ENCODE assay signal across 9 cellular contexts in genomic region chr5:120464627-120465280, GRCh38. TPM values are rescaled to one million over a fixed set of nuclear protein-coding genes. Genes with fewer than 3 reads are reported as not detected.
A peak's percentile ranks its signal among the peaks of the same experiment; 100 is the strongest.
DNase-seq lines count a peak whose midpoint lies in the region; ATAC-seq, FAIRE-seq and TF ChIP-seq lines count a peak whose summit lies in the region.
"Had no signal": no experiment of that assay in that cellular context is flagged by ENCODE, and none has a peak within 500 bp of the region (broad histone marks: within the 10 kb centered on the region; RNA-seq: fewer than 3 reads in every experiment).

No MANE protein-coding gene starts in this region.

- no peaks in the 10 kb centered on the region for H3K9me3 ChIP-seq in colonic mucosa
- H3K9me3 ChIP-seq in HepG2 (ENCODE audit: low read length), result no peaks in the 10 kb centered on the region
- no peaks in the 10 kb centered on the region for H3K9me3 ChIP-seq in suprapubic skin
- H3K9me3 ChIP-seq in CD8-positive, alpha-beta memory T cell (ENCODE audit: low read length), result no peaks in the 10 kb centered on the region

- H3K4me3 Mint-ChIP-seq in CD8-positive, alpha-beta memory T cell, result peak overlapping the region in 2 of 7 donors; percentile 19 to 50

- TF ChIP-seq CTCF in colonic mucosa (IDR thresholded peaks at IDR 0.05) (no peak), HepG2 (CRISPR knock-in tag; IDR thresholded peaks at IDR 0.05) (no peak), suprapubic skin (IDR thresholded peaks at IDR 0.05) (no peak)

- H3K27me3 Mint-ChIP-seq in CD8-positive, alpha-beta memory T cell, result peaks cover 33 to 44% of the 10 kb centered on the region in 2 donors

- 16% methylated on average over 18 of the region's 24 CpGs for WGBS in HepG2 (ENCODE audit: low lambda C conversion rate)
- under 1% methylated on average over 20 of the region's 24 CpGs for WGBS in suprapubic skin

- ATAC-seq in HepG2, result peak; percentile 59

- no peak for TF ChIP-seq RAD21 in HepG2 (CRISPR knock-in tag; IDR thresholded peaks at IDR 0.05)

- peaks cover 0 to 4% (median 0%) of the 10 kb centered on the region in 3 donors for H3K36me3 Mint-ChIP-seq in CD8-positive, alpha-beta memory T cell

- no peak overlapping the region for H3K27ac Mint-ChIP-seq in CD8-positive, alpha-beta memory T cell

- H3K36me3 ChIP-seq in colonic mucosa (no peaks in the 10 kb centered on the region), HepG2 (replicated peaks in 1 of 2; ENCODE audit: control insufficient read depth in 1 of 2, insufficient read depth in 2 of 2, low read length in 2 of 2) (no peaks in the 10 kb centered on the region), suprapubic skin (no peaks in the 10 kb centered on the region)
- no peaks in the 10 kb centered on the region for H3K36me3 ChIP-seq in CD8-positive, alpha-beta memory T cell (ENCODE audit: insufficient read depth, low read length)
- H3K36me3 ChIP-seq: BLaER1 treated with 17β-estradiol and CSF1 and Interleukin-3, amounts not matched to agents 10 nM and 100 nM had no signal

- CTCF ChIA-PET in HepG2 (lab: Yijun Ruan, JAX; ENCODE audit: low intra/inter-chr PET ratio, low total read pairs), result no interaction called here
- CTCF ChIA-PET in CD8-positive, alpha-beta memory T cell (lab: Charles Lee), result no interaction called here

- in situ Hi-C loops in HepG2 (cut with HindIII; ENCODE audit: extremely low pct_ligation_motif_present, low pct_unique_long_range_greater_than_20kb), result no loop called here

- H2AFZ ChIP-seq in HepG2 (ENCODE audit: low read length), result peak overlapping the region; percentile 42

- H4K20me1 ChIP-seq in HepG2 (ENCODE audit: insufficient read depth, low read length), result no peaks in the 10 kb centered on the region
- H4K20me1 ChIP-seq: BLaER1 treated with 17β-estradiol and CSF1 and Interleukin-3, amounts not matched to agents 10 nM and 100 nM had no signal

- H3K9me3 Mint-ChIP-seq in CD8-positive, alpha-beta memory T cell, result peaks cover 0 to 8% (median 2%) of the 10 kb centered on the region in 5 donors

- no peak for TF ChIP-seq EP300 in HepG2 (IDR thresholded peaks at IDR 0.05; ENCODE audit: low read depth in 2 of 2, low read length in 2 of 2)
- TF ChIP-seq EP300 in HepG2 (CRISPR knock-in tag; IDR thresholded peaks at IDR 0.05; ENCODE audit: borderline replicate concordance), result no peak
- TF ChIP-seq EP300 in suprapubic skin (IDR thresholded peaks at IDR 0.05), result no peak

- peak in 2 of 3 experiments; percentile 29 to 38 for DNase-seq in NCI-H1417 (lab: John Stamatoyannopoulos, UW)
- no peak for DNase-seq in NCI-H1417 treated with DMSO at 0.1 percent for 48 hours (lab: John Stamatoyannopoulos, UW)
- DNase-seq in NOMO-1 treated with dmso at 0.1 percent for 144 hours (lab: John Stamatoyannopoulos, UW; ENCODE audit: unreplicated experiment), result peak; percentile 9
- DNase-seq in colonic mucosa, result peak; percentile 25
- DNase-seq in HepG2 (ENCODE audit: low spot score), result no peak
- DNase-seq in suprapubic skin (ENCODE audit: low spot score in 2 of 2), result peak; percentile 76 to 78
- no peak for DNase-seq in KG1 (lab: John Stamatoyannopoulos, UW)
- no peak for DNase-seq in CD8-positive, alpha-beta memory T cell

- H3K9ac ChIP-seq in colonic mucosa (ENCODE audit: low read depth in 2 of 2, low read length in 2 of 2) (peak overlapping the region in 1 of 2 donors; percentile 34), HepG2 (ENCODE audit: insufficient read depth, low read depth, low read length) (no peak overlapping the region)

- TF ChIP-seq POLR2A in HepG2 (IDR thresholded peaks at IDR 0.05; ENCODE audit: insufficient read depth in 1 of 2, low read depth in 2 of 2, low read length in 2 of 2) (no peak), suprapubic skin (IDR thresholded peaks at IDR 0.05) (no peak)

- peaks cover 0 to 7% (median 2%) of the 10 kb centered on the region in 3 donors for H3K4me1 Mint-ChIP-seq in CD8-positive, alpha-beta memory T cell

- H3K4me1 ChIP-seq in colonic mucosa (no peaks in the 10 kb centered on the region), HepG2 (ENCODE audit: insufficient read depth, low read length) (peaks cover 16% of the 10 kb centered on the region; the same call in 1 of the 2 replicates), suprapubic skin (peaks cover 27% of the 10 kb centered on the region)
- H3K4me1 ChIP-seq in CD8-positive, alpha-beta memory T cell (ENCODE audit: insufficient read depth, low read length), result no peaks in the 10 kb centered on the region

- H3K4me2 ChIP-seq in HepG2 (ENCODE audit: low read depth, low read length), result peak overlapping the region; percentile 71

- H3K4me3 ChIP-seq in colonic mucosa (peak overlapping the region; percentile 24), HepG2 (replicated peaks in 1 of 3; ENCODE audit: insufficient read depth in 1 of 3, low read depth in 2 of 3, low read length in 3 of 3) (peak overlapping the region in 1 of 3 experiments; percentile 66; a peak in 3 of 6 replicates), suprapubic skin (peak overlapping the region; percentile 64)
- H3K4me3 ChIP-seq in CD8-positive, alpha-beta memory T cell (ENCODE audit: low read length), result no peak overlapping the region
- H3K4me3 ChIP-seq: BLaER1 treated with 17β-estradiol and CSF1 and Interleukin-3, amounts not matched to agents 10 nM and 100 nM had no signal

- H3K27me3 ChIP-seq in colonic mucosa (peaks cover 15% of the 10 kb centered on the region), HepG2 (ENCODE audit: control insufficient read depth in 1 of 2, insufficient read depth in 2 of 2, low read length in 2 of 2) (peaks cover 4 to 29% of the 10 kb centered on the region in 2 experiments), suprapubic skin (peaks cover 23% of the 10 kb centered on the region)
- peaks cover 4% of the 10 kb centered on the region for H3K27me3 ChIP-seq in CD8-positive, alpha-beta memory T cell (ENCODE audit: insufficient read depth, low read length, poor library complexity, severe bottlenecking)
- H3K27me3 ChIP-seq: BLaER1 treated with 17β-estradiol and CSF1 and Interleukin-3, amounts not matched to agents 10 nM and 100 nM had no signal

- no peaks in the 10 kb centered on the region for H3K79me2 ChIP-seq in HepG2 (ENCODE audit: insufficient read depth, low read length)

- H3K27ac ChIP-seq in colonic mucosa (peak overlapping the region; percentile 49), HepG2 (ENCODE audit: extremely low read length, insufficient read depth, low read length) (no peak overlapping the region), suprapubic skin (peak overlapping the region; percentile 59)
- no peak overlapping the region for H3K27ac ChIP-seq in CD8-positive, alpha-beta memory T cell (ENCODE audit: low read depth, low read length)

- intact Hi-C loops in colonic mucosa (cut with DNase I), result no loop called here
- intact Hi-C loops in HepG2 (cut with micrococcal nuclease; ENCODE audit: unreplicated experiment), result no loop called here

- BruUV-seq in HepG2 (replicated peaks; lab: Mats Ljungman, UMichigan), result no TSS peak

- no peak for FAIRE-seq in HepG2 (lab: Jason Lieb, UNC)

- POLR2A ChIA-PET in HepG2 (lab: Yijun Ruan, JAX), result no interaction called here
- POLR2A ChIA-PET in CD8-positive, alpha-beta memory T cell (lab: Charles Lee), result no interaction called here

TF ChIP-seq in HepG2, 621 proteins besides CTCF, POLR2A, EP300 and RAD21:
- TF ChIP-seq ZNF101 (CRISPR knock-in tag; IDR thresholded peaks at IDR 0.05; ENCODE audit: borderline replicate concordance, low read depth) (no peak), MZF1 (CRISPR knock-in tag; IDR thresholded peaks at IDR 0.05; ENCODE audit: borderline replicate concordance) (no peak), ZNF790 (CRISPR knock-in tag; IDR thresholded peaks at IDR 0.05; ENCODE audit: borderline replicate concordance) (no peak), SPEN (CRISPR knock-in tag; IDR thresholded peaks at IDR 0.05; ENCODE audit: low read depth) (no peak)
TF ChIP-seq in HepG2: peak in this region for 0.

RNA-seq across cellular contexts. Expression of gene PRR16, which starts 0.7 kb away (rescaled TPM):
- total RNA-seq in colonic mucosa (1 to 10 TPM; 1.2 to 1.4 TPM), HepG2 (2016; rRNA removed; fragmentation: Illumina TruSeq; extraction: Trizol) (not detected in 2 replicates), suprapubic skin (1 to 10 TPM in 2 of 4 donors, under 1 TPM in 2; 0.76 to 1.4 (median 1.0) TPM)
- not detected in 2 replicates for total RNA-seq in HepG2 (2016; cell fraction: cytosol; rRNA removed; fragmentation: Illumina TruSeq; extraction: Trizol; ENCODE audit: low read depth)
- not detected in 2 replicates for total RNA-seq in HepG2 (2016; cell fraction: insoluble cytoplasmic fraction; rRNA removed; fragmentation: Illumina TruSeq; extraction: Trizol)
- not detected in 2 replicates for total RNA-seq in HepG2 (2016; cell fraction: membrane; rRNA removed; fragmentation: Illumina TruSeq; extraction: Trizol)
- not detected in 2 replicates for total RNA-seq in HepG2 (2016; cell fraction: nucleus; rRNA removed; fragmentation: Illumina TruSeq; extraction: Trizol)
- not detected in 2 replicates for polyA plus RNA-seq in HepG2 (2011; rRNA removed)
- polyA plus RNA-seq in HepG2 (2011; cell fraction: cytosol; rRNA removed), result not detected in 2 replicates
- not detected in 2 replicates for polyA plus RNA-seq in HepG2 (2011; cell fraction: nucleus; rRNA removed)
- polyA plus RNA-seq in HepG2 (2012), result not detected in 2 replicates
- not detected in 2 replicates for polyA plus RNA-seq in HepG2 (2016; cell fraction: cytosol; fragmentation: Illumina TruSeq; extraction: Trizol; ENCODE audit: low read depth)
- polyA plus RNA-seq in HepG2 (2016; cell fraction: insoluble cytoplasmic fraction; fragmentation: Illumina TruSeq; extraction: Trizol; ENCODE audit: low read depth), result not detected in 2 replicates
- not detected in 2 replicates for polyA plus RNA-seq in HepG2 (2016; cell fraction: membrane; fragmentation: Illumina TruSeq; extraction: Trizol; ENCODE audit: low read depth)
- polyA plus RNA-seq in HepG2 (2016; cell fraction: nucleus; fragmentation: Illumina TruSeq; extraction: Trizol; ENCODE audit: insufficient read depth, low read depth), result not detected in 2 replicates
- polyA minus RNA-seq in HepG2 (2011; rRNA and poly(A)+ RNA removed; ENCODE audit: low replicate concordance), result not detected in 2 replicates
- polyA minus RNA-seq in HepG2 (2011; cell fraction: cytosol; rRNA and poly(A)+ RNA removed), result not detected in 2 replicates
- not detected in 2 replicates for polyA minus RNA-seq in HepG2 (2011; cell fraction: nucleus; rRNA and poly(A)+ RNA removed)
- total RNA-seq in CD8-positive, alpha-beta memory T cell, result not detected
- polyA plus RNA-seq in CD8-positive, alpha-beta memory T cell, result not detected

Comparison
In these comparisons a context has a peak if more than half of its experiments do, and no peak if none do; other contexts are left out.
1. DNase-seq: peak in NCI-H1417 (2 of 3), NOMO-1 treated with dmso at 0.1 percent for 144 hours (single experiment), colonic mucosa (single experiment) and suprapubic skin (2 of 2); none in NCI-H1417 treated with DMSO at 0.1 percent for 48 hours (single experiment), HepG2 (single experiment), KG1 (single experiment) and CD8-positive, alpha-beta memory T cell (0 of 5).
2. H3K27ac ChIP-seq: peak in colonic mucosa (single experiment) and suprapubic skin (single experiment); none in HepG2 (single experiment) and CD8-positive, alpha-beta memory T cell (single experiment).